1 cellular context compared by ENCODE assay signal in genomic region chr7:75740846-75741497, GRCh38.
A peak's percentile ranks its signal among the peaks of the same experiment; 100 is the strongest.
TF ChIP-seq lines count a peak whose summit lies in the region.

No MANE protein-coding gene starts in this region.

TF ChIP-seq in GM12878, 131 proteins besides CTCF, POLR2A, EP300 and RAD21 (continued from another document):
- TF ChIP-seq, protein P1, sequence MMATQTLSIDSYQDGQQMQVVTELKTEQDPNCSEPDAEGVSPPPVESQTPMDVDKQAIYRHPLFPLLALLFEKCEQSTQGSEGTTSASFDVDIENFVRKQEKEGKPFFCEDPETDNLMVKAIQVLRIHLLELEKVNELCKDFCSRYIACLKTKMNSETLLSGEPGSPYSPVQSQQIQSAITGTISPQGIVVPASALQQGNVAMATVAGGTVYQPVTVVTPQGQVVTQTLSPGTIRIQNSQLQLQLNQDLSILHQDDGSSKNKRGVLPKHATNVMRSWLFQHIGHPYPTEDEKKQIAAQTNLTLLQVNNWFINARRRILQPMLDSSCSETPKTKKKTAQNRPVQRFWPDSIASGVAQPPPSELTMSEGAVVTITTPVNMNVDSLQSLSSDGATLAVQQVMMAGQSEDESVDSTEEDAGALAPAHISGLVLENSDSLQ (IDR thresholded peaks at IDR 0.05), result peak; percentile 78
- TF ChIP-seq IKZF2 (IDR thresholded peaks at IDR 0.05), result peak; percentile 92 to 93
- TF ChIP-seq CHD2 (IDR thresholded peaks at IDR 0.05; ENCODE audit: borderline replicate concordance, low read depth, low read length), result peak; percentile 78
- TF ChIP-seq MEF2B (IDR thresholded peaks at IDR 0.05; ENCODE audit: partially characterized antibody, poor library complexity, severe bottlenecking), result peak; percentile 75
- TF ChIP-seq, protein P2, sequence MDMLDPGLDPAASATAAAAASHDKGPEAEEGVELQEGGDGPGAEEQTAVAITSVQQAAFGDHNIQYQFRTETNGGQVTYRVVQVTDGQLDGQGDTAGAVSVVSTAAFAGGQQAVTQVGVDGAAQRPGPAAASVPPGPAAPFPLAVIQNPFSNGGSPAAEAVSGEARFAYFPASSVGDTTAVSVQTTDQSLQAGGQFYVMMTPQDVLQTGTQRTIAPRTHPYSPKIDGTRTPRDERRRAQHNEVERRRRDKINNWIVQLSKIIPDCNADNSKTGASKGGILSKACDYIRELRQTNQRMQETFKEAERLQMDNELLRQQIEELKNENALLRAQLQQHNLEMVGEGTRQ (IDR thresholded peaks at IDR 0.05; ENCODE audit: borderline replicate concordance, low read depth, low read length), result no peak
- TF ChIP-seq GATAD2B (conservative IDR thresholded peaks at IDR 0.05; ENCODE audit: low read depth), result peak; percentile 71; the same call in 1 of the 2 replicates
- TF ChIP-seq BCL11A (IDR thresholded peaks at IDR 0.05; ENCODE audit: low read depth, low read length), result peak; percentile 6; the same call in 1 of the 2 replicates
- 0 out of 2 replicates have a peak, but pooled peaks have one; percentile 33 for TF ChIP-seq IRF4 (IDR thresholded peaks at IDR 0.05; ENCODE audit: low read depth, low read length)
- peak; percentile 91 for TF ChIP-seq RUNX3 (IDR thresholded peaks at IDR 0.05; ENCODE audit: low read length)
- no peak for TF ChIP-seq TAF1 (IDR thresholded peaks at IDR 0.05; ENCODE audit: borderline replicate concordance, low read depth, low read length)
- peak; percentile 97 for TF ChIP-seq POU2F2 (IDR thresholded peaks at IDR 0.05; ENCODE audit: borderline replicate concordance, low read depth, low read length)
- TF ChIP-seq CBFB (IDR thresholded peaks at IDR 0.05; ENCODE audit: low read depth), result peak; percentile 71; the same call in 1 of the 2 replicates
- TF ChIP-seq BHLHE40 (IDR thresholded peaks at IDR 0.05; ENCODE audit: borderline replicate concordance in 1 of 2, low read depth in 2 of 2, low read length in 1 of 2), result peak in 1 of 2 experiments; percentile 31; a peak in 1 of 4 replicates
- peak; percentile 78 for TF ChIP-seq ZNF384 (IDR thresholded peaks at IDR 0.05; ENCODE audit: borderline replicate concordance, low read depth, low read length)
- TF ChIP-seq PAX5 (IDR thresholded peaks at IDR 0.05; ENCODE audit: borderline replicate concordance, low read depth, low read length), result 0 out of 2 replicates have a peak, but pooled peaks have one; percentile 37
- TF ChIP-seq ZNF592 (IDR thresholded peaks at IDR 0.05), result no peak
- TF ChIP-seq NBN (IDR thresholded peaks at IDR 0.05), result peak; percentile 74
- peak; percentile 80 for TF ChIP-seq MTA2 (IDR thresholded peaks at IDR 0.05; ENCODE audit: low read depth)
- peak; percentile 70; the same call in 1 of the 2 replicates for TF ChIP-seq TBL1XR1 (IDR thresholded peaks at IDR 0.05; ENCODE audit: low read depth, low read length)
- TF ChIP-seq IKZF1 (conservative IDR thresholded peaks at IDR 0.05), result peak; percentile 93
- no peak for TF ChIP-seq JUNB (IDR thresholded peaks at IDR 0.05)
- 0 out of 2 replicates have a peak, but pooled peaks have one; percentile 2 for TF ChIP-seq CREM (IDR thresholded peaks at IDR 0.05; ENCODE audit: low read depth)
- TF ChIP-seq, protein P3, sequence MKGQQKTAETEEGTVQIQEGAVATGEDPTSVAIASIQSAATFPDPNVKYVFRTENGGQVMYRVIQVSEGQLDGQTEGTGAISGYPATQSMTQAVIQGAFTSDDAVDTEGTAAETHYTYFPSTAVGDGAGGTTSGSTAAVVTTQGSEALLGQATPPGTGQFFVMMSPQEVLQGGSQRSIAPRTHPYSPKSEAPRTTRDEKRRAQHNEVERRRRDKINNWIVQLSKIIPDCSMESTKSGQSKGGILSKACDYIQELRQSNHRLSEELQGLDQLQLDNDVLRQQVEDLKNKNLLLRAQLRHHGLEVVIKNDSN (IDR thresholded peaks at IDR 0.05; ENCODE audit: borderline replicate concordance, extremely low read length, insufficient read depth, low read depth, low read length), result no peak
- no peak for TF ChIP-seq ZBTB4 (CRISPR knock-in tag; IDR thresholded peaks at IDR 0.05)
- no peak for TF ChIP-seq RBBP5 (conservative IDR thresholded peaks at IDR 0.05)
- peak; percentile 39 for TF ChIP-seq CREB1 (IDR thresholded peaks at IDR 0.05; ENCODE audit: low read depth)
- TF ChIP-seq ETV6 (conservative IDR thresholded peaks at IDR 0.05 in 1 of 2, IDR thresholded peaks at IDR 0.05 in 1 of 2; ENCODE audit: borderline replicate concordance in 1 of 2, low read depth in 1 of 2), result peak in 1 of 2 experiments; percentile 50; a peak in 1 of 4 replicates
